32 cellular contexts compared by ENCODE assay signal in the genomic region with DNA sequence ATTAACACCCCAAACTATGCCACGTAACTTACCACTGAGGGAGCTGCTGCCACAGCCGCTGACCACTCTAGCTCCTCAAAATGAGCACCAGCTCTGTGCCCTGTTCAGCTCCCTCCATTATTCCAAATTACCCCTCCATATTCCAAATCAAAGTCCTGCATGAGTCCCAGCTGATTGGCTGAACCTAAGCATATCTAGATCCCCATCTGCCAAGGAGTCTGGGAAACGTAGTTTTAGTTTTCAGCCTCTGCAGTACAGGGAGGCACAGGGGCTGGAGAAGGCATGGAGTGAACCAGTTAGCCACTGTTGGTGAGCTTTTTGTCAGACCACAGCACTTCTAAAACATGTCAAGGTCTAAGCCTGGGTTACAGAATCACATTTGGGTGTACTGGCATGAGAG. TPM values are rescaled to one million over a fixed set of nuclear protein-coding genes. Genes with fewer than 3 reads are reported as not detected.
"Had no signal": no experiment of that assay in that cellular context is flagged by ENCODE, and none has a peak within 500 bp of the region (broad histone marks: within the 10 kb centered on the region; RNA-seq: fewer than 3 reads in every experiment).

No MANE protein-coding gene starts in this region.

- H3K36me3 Mint-ChIP-seq: activated naive CD8-positive, alpha-beta T cell treated with anti-CD3 and anti-CD28 coated beads for 36 hours had no signal

- H3K9me3 ChIP-seq: thoracic aorta, vagina had no signal

- H3K4me3 ChIP-seq: esophagus squamous epithelium, gastroesophageal sphincter, smooth muscle cell, thoracic aorta, vagina had no signal

- H3K9me3 Mint-ChIP-seq: activated naive CD8-positive, alpha-beta T cell treated with anti-CD3 and anti-CD28 coated beads for 36 hours; activated T-helper 2 cell treated with anti-CD3 and anti-CD28 coated beads, Interferon-gamma antibody, Interleukin-2, Interleukin-4, amounts not matched to agents 10 μg/mL and 5 μg/mL and 100 μg/mL, durations not matched to agents 14 hours and 24 hours and 36 hours; type B pancreatic cell had no signal

- ATAC-seq: activated T-cell treated with anti-CD3 and anti-CD28 coated beads, Interleukin-2, amount 50 U/mL, for 4 hours; gastroesophageal sphincter; sciatic nerve had no signal

- DNase-seq: activated CD4-positive, alpha-beta T cell treated with anti-CD3 and anti-CD28 coated beads for 4 hours; activated CD4-positive, alpha-beta T cell treated with anti-CD3 and anti-CD28 coated beads, Interleukin-2, amount 50 U/mL, for 48 hours; activated CD4-positive, CD25-positive, alpha-beta regulatory T cell; activated CD8-positive, alpha-beta memory T cell treated with anti-CD3 and anti-CD28 coated beads, Interleukin-2, amount 50 U/mL, for 48 hours; activated naive CD4-positive, alpha-beta T cell treated with Interleukin-2 at 50 U/mL for 16 hours; activated naive CD8-positive, alpha-beta T cell treated with anti-CD3 and anti-CD28 coated beads for 36 hours; activated T-cell treated with anti-CD3 and anti-CD28 coated beads, Interleukin-2, amount 50 U/mL, for 4 hours; central memory CD4-positive, alpha-beta T cell; effector memory CD4-positive, alpha-beta T cell; esophagus squamous epithelium; head of caudate nucleus; nephron progenitor cell; nucleus accumbens; posterior cingulate gyrus; stimulated activated CD4-positive, alpha-beta T cell treated with anti-CD3 and anti-CD28 coated beads, Interleukin-15, amount 100 ng/mL, for 24 hours; stimulated activated naive CD4-positive, alpha-beta T cell; T1000 had no signal

- H3K36me3 ChIP-seq: esophagus squamous epithelium, gastroesophageal sphincter, thoracic aorta, vagina had no signal

- H3K4me3 Mint-ChIP-seq: activated naive CD8-positive, alpha-beta T cell treated with anti-CD3 and anti-CD28 coated beads for 36 hours; activated T-cell treated with anti-CD3 and anti-CD28 coated beads, Interleukin-2, amount 50 U/mL, for 4 hours; memory B cell; nephron progenitor cell had no signal

- H3K27me3 Mint-ChIP-seq: activated naive CD8-positive, alpha-beta T cell treated with anti-CD3 and anti-CD28 coated beads for 36 hours; type B pancreatic cell had no signal

- H3K27me3 ChIP-seq: esophagus squamous epithelium, gastroesophageal sphincter, vagina had no signal

- H3K27ac Mint-ChIP-seq: activated naive CD8-positive, alpha-beta T cell treated with anti-CD3 and anti-CD28 coated beads for 36 hours; activated T-helper 2 cell treated with anti-CD3 and anti-CD28 coated beads, Interferon-gamma antibody, Interleukin-2, Interleukin-4, amounts not matched to agents 10 μg/mL and 5 μg/mL and 100 μg/mL, durations not matched to agents 14 hours and 24 hours and 36 hours; memory B cell; nephron progenitor cell had no signal

- H3K27ac ChIP-seq: esophagus squamous epithelium, gastroesophageal sphincter, thoracic aorta, vagina had no signal

RNA-seq across cellular contexts. Expression of a gene that starts 19.2 kb away (rescaled TPM):
- total RNA-seq: activated CD8-positive, alpha-beta memory T cell treated with anti-CD3 and anti-CD28 coated beads for 36 hours; activated naive CD8-positive, alpha-beta T cell treated with anti-CD3 and anti-CD28 coated beads for 36 hours; activated T-cell treated with anti-CD3 and anti-CD28 coated beads, Interleukin-2, amount 50 U/mL, for 4 hours; activated T-helper 2 cell treated with anti-CD3 and anti-CD28 coated beads, Interferon-gamma antibody, Interleukin-2, Interleukin-4, amounts not matched to agents 10 μg/mL and 5 μg/mL and 100 μg/mL, durations not matched to agents 14 hours and 24 hours and 36 hours; astrocyte; dermis microvascular lymphatic vessel endothelial cell; esophagus squamous epithelium; gastroesophageal sphincter; lower leg skin; mononuclear cell; myocyte; renal cortical epithelial cell; smooth muscle cell; thoracic aorta; vagina had no signal
- polyA plus RNA-seq: smooth muscle cell had no signal

RNA-seq across cellular contexts. Expression of a gene that starts 29.9 kb away (rescaled TPM):
- total RNA-seq: activated CD8-positive, alpha-beta memory T cell treated with anti-CD3 and anti-CD28 coated beads for 36 hours; activated naive CD8-positive, alpha-beta T cell treated with anti-CD3 and anti-CD28 coated beads for 36 hours; activated T-cell treated with anti-CD3 and anti-CD28 coated beads, Interleukin-2, amount 50 U/mL, for 4 hours; activated T-helper 2 cell treated with anti-CD3 and anti-CD28 coated beads, Interferon-gamma antibody, Interleukin-2, Interleukin-4, amounts not matched to agents 10 μg/mL and 5 μg/mL and 100 μg/mL, durations not matched to agents 14 hours and 24 hours and 36 hours; astrocyte; dermis microvascular lymphatic vessel endothelial cell; lower leg skin; mononuclear cell; renal cortical epithelial cell; sciatic nerve; smooth muscle cell; thoracic aorta; vagina had no signal
